22 cellular contexts compared by ENCODE assay signal in the genomic region with DNA sequence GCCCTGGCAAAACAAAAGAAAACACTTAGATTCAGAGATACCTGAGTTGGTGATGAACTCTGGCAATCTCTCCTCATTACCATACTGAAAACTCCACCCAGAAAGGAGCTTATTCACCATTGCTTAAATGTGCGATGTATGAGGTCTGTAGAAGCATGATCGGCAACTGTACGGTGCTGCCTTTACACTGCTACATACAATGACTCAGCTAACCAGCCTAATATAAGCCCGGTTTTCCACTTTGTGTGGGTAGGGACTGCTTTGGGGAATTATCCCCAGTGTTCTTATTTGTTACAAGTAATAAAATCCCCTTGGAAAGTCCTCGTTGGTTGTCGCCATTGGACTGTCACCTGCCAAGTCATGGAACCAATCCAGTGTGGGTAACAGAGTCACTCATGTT. TPM values are rescaled to one million over a fixed set of nuclear protein-coding genes. Genes with fewer than 3 reads are reported as not detected.
DNase-seq lines count a peak whose midpoint lies in the region; ATAC-seq, FAIRE-seq and TF ChIP-seq lines count a peak whose summit lies in the region.
"Had no signal": no experiment of that assay in that cellular context is flagged by ENCODE, and none has a peak within 500 bp of the region (broad histone marks: within the 10 kb centered on the region; RNA-seq: fewer than 3 reads in every experiment).

No MANE protein-coding gene starts in this region.

- no peak for TF ChIP-seq CTCF in H1 (IDR thresholded peaks at IDR 0.05; ENCODE audit: control extremely low read depth in 1 of 3, insufficient read depth in 1 of 3, low read depth in 1 of 3, low read length in 3 of 3)

- no peak for ATAC-seq in GM21576 (IDR thresholded peaks at IDR 0.05; ENCODE audit: unreplicated experiment)
- ATAC-seq: Right ventricle myocardium inferior had no signal

- no peak overlapping the region for H2AK5ac ChIP-seq in H1 (ENCODE audit: low read depth, low read length)

- DNase-seq in activated T-cell treated with anti-CD3 and anti-CD28 coated beads, Interleukin-2, amount 50 U/mL, for 24 hours: no peak
- DNase-seq in activated T-cell treated with anti-CD3 and anti-CD28 coated beads, Interleukin-2, amount 50 U/mL, for 48 hours: no peak
- DNase-seq in Daoy (ENCODE audit: low read depth): peak; percentile 4
- DNase-seq in MG63: no peak
- DNase-seq in H1 (ENCODE audit: low read depth in 1 of 2, low spot score in 2 of 2): no peak
- no peak for DNase-seq in NCI-H2029 treated with DMSO at 0.1 percent for 48 hours (lab: John Stamatoyannopoulos, UW)
- DNase-seq in Karpas-422: no peak
- DNase-seq: C1 segment of cervical spinal cord, DMS79, NCI-H1092 treated with DMSO at 0.1 percent for 48 hours, NCI-H146, NCI-H2081, NCI-H2171 treated with DMSO at 0.1 percent for 48 hours, NCI-H446 treated with DMSO at 0.1 percent for 48 hours, NCI-H69, Peyer's patch had no signal

- no peak overlapping the region for H3K23ac ChIP-seq in H1 (ENCODE audit: insufficient read length)

- H2AFZ ChIP-seq in H1 (ENCODE audit: low read length) (0 out of 2 replicates have a peak overlapping the region, but pooled peaks have one; percentile 18), Karpas-422 (ENCODE audit: low read length) (no peak overlapping the region)

- peak overlapping the region; percentile 15 for H3K27ac Mint-ChIP-seq in activated T-cell treated with anti-CD3 and anti-CD28 coated beads, Interleukin-2, amount 50 U/mL, for 24 hours
- H3K27ac Mint-ChIP-seq: IgD-negative memory B cell had no signal

- no peak for TF ChIP-seq EP300 in H1 (IDR thresholded peaks at IDR 0.05; ENCODE audit: borderline replicate concordance in 1 of 2, low read depth in 2 of 2, low read length in 2 of 2)

- H4K20me1 ChIP-seq in H1 (replicated peaks in 1 of 2; ENCODE audit: control insufficient read depth in 1 of 2, insufficient read depth in 2 of 2, low read length in 2 of 2) (no peaks in the 10 kb centered on the region), Karpas-422 (ENCODE audit: insufficient read depth, low read depth, low read length) (no peaks in the 10 kb centered on the region)

- H3K27me3 Mint-ChIP-seq in activated T-cell treated with anti-CD3 and anti-CD28 coated beads, Interleukin-2, amount 50 U/mL, for 24 hours: no peaks in the 10 kb centered on the region

- no peaks in the 10 kb centered on the region for H3K4me1 ChIP-seq in H1 (replicated peaks in 1 of 4; ENCODE audit: control insufficient read depth in 3 of 4, insufficient read depth in 4 of 4, low read length in 3 of 4)
- H3K4me1 ChIP-seq in Karpas-422 (ENCODE audit: low read length): no peaks in the 10 kb centered on the region
- H3K4me1 ChIP-seq: HAP-1, Peyer's patch had no signal

- H3K36me3 Mint-ChIP-seq in activated T-cell treated with anti-CD3 and anti-CD28 coated beads, Interleukin-2, amount 50 U/mL, for 24 hours (ENCODE audit: low read depth): no peaks in the 10 kb centered on the region
- H3K36me3 Mint-ChIP-seq: IgD-negative memory B cell had no signal

- WGBS in H1 (ENCODE audit: extremely low coverage in 1 of 2, insufficient coverage in 1 of 2, insufficient read length in 1 of 2, insufficient replicate concordance in 2 of 2, low coverage in 1 of 2, low lambda C conversion rate in 2 of 2, missing lambda C conversion rate in 1 of 2), 2 experiments: 99% methylated on average over 6 of the region's 6 CpGs; no CpG with 5 or more reads in 1 of the 2 experiments

- no peak for TF ChIP-seq POLR2A in H1 (IDR thresholded peaks at IDR 0.05; ENCODE audit: control extremely low read depth in 1 of 2, low read depth in 2 of 2, low read length in 2 of 2)

- H3K18ac ChIP-seq in H1 (ENCODE audit: extremely low read depth, low read length): no peak overlapping the region

- H3K4me2 ChIP-seq in H1 (ENCODE audit: insufficient read depth in 1 of 2, low read depth in 2 of 2, low read length in 2 of 2) (no peak overlapping the region), Karpas-422 (ENCODE audit: low read depth, low read length, poor library complexity, severe bottlenecking) (no peak overlapping the region)

- no peak for FAIRE-seq in H1 (lab: Jason Lieb, UNC)
- FAIRE-seq: D721Med had no signal

- no peak overlapping the region for H4K8ac ChIP-seq in H1 (ENCODE audit: extremely low read depth, insufficient read depth, low read length)

- no peaks in the 10 kb centered on the region for H3K23me2 ChIP-seq in H1 (ENCODE audit: low read depth, low read length)

- no peak overlapping the region for H2BK120ac ChIP-seq in H1 (replicated peaks; ENCODE audit: low read depth, low read length)

- H4K91ac ChIP-seq in H1 (replicated peaks; ENCODE audit: insufficient read length, low read length): no peak overlapping the region

- no peak overlapping the region for H4K5ac ChIP-seq in H1 (ENCODE audit: insufficient read length, low read depth, low read length)

- H2BK12ac ChIP-seq in H1 (ENCODE audit: low read depth, low read length): no peak overlapping the region

- TF ChIP-seq RAD21 in H1 (IDR thresholded peaks at IDR 0.05 in 1 of 2, conservative IDR thresholded peaks at IDR 0.05 in 1 of 2; ENCODE audit: low read depth in 2 of 2, low read length in 2 of 2): no peak

- no peaks in the 10 kb centered on the region for H3K9me2 ChIP-seq in Karpas-422 (replicated peaks; ENCODE audit: insufficient read depth, low read length)

- no peak overlapping the region for H3K14ac ChIP-seq in H1 (ENCODE audit: insufficient read length)

- POLR2A ChIA-PET in H1 (lab: Charles Lee; ENCODE audit: partially characterized antibody): interaction anchor here (0.6 kb wide), 1 partner anchor 1208 kb away, joined by 3 read pairs; no protein-coding TSS in a partner anchor

- no peak overlapping the region for H2BK15ac ChIP-seq in H1 (ENCODE audit: low read length)

- CTCF ChIA-PET in H1 (lab: Charles Lee; ENCODE audit: partially characterized antibody): no interaction called here

- no peak overlapping the region for H3K4me3 Mint-ChIP-seq in activated T-cell treated with anti-CD3 and anti-CD28 coated beads, Interleukin-2, amount 50 U/mL, for 24 hours

- no peak overlapping the region for H3K56ac ChIP-seq in H1 (replicated peaks; ENCODE audit: insufficient read length, low read depth, low read length)

- H3K9ac ChIP-seq in H1 (replicated peaks in 1 of 4; ENCODE audit: extremely low read depth in 1 of 4, low read depth in 3 of 4, low read length in 3 of 4): no peak overlapping the region
- H3K9ac ChIP-seq in Karpas-422 (ENCODE audit: low read length): no peak overlapping the region

- H2BK20ac ChIP-seq in H1 (ENCODE audit: low read length): no peak overlapping the region

- H3K9me3 ChIP-seq in MG63: no peaks in the 10 kb centered on the region
- H3K9me3 ChIP-seq in H1 (ENCODE audit: insufficient read depth in 2 of 2, low read depth in 1 of 2, low read length in 1 of 2): no peaks in the 10 kb centered on the region
- no peaks in the 10 kb centered on the region for H3K9me3 ChIP-seq in Karpas-422 (ENCODE audit: low read length)
- H3K9me3 ChIP-seq: HAP-1, Peyer's patch had no signal

- no peaks in the 10 kb centered on the region for H3K27me3 ChIP-seq in MG63
- no peaks in the 10 kb centered on the region; a peak in 1 of 7 replicates for H3K27me3 ChIP-seq in H1 (replicated peaks in 1 of 4; ENCODE audit: control insufficient read depth in 3 of 4, extremely low read depth in 1 of 4, insufficient read depth in 3 of 4, low read length in 3 of 4)
- no peaks in the 10 kb centered on the region for H3K27me3 ChIP-seq in Karpas-422 (ENCODE audit: low read length)
- H3K27me3 ChIP-seq: Peyer's patch had no signal

- no peaks in the 10 kb centered on the region for H3K79me2 ChIP-seq in H1 (ENCODE audit: control insufficient read depth in 1 of 2, insufficient read depth in 2 of 2, low read length in 2 of 2)
- no peaks in the 10 kb centered on the region for H3K79me2 ChIP-seq in Karpas-422 (ENCODE audit: low read length)

- H2BK5ac ChIP-seq in H1 (ENCODE audit: low read depth, low read length): no peak overlapping the region

- H3K4me3 ChIP-seq in MG63: peak overlapping the region; percentile 22
- no peak overlapping the region for H3K4me3 ChIP-seq in H1 (ENCODE audit: extremely low read depth in 1 of 4, insufficient read depth in 2 of 4, low read depth in 3 of 4, low read length in 4 of 4)
- no peak overlapping the region for H3K4me3 ChIP-seq in Karpas-422 (ENCODE audit: low read length)
- H3K4me3 ChIP-seq: HAP-1, Peyer's patch had no signal

- H3K27ac ChIP-seq in H1 (ENCODE audit: low read depth, low read length) (no peak overlapping the region), Karpas-422 (ENCODE audit: low read length) (no peak overlapping the region)
- H3K27ac ChIP-seq: HL-60, Peyer's patch had no signal

- no peaks in the 10 kb centered on the region for H3K79me1 ChIP-seq in H1 (ENCODE audit: low read depth, low read length)

- H3K4ac ChIP-seq in H1 (replicated peaks; ENCODE audit: insufficient read length, low read depth, low read length): no peak overlapping the region

- peaks cover 10% of the 10 kb centered on the region for H3K4me1 Mint-ChIP-seq in activated T-cell treated with anti-CD3 and anti-CD28 coated beads, Interleukin-2, amount 50 U/mL, for 24 hours (ENCODE audit: low read depth)

- H3K36me3 ChIP-seq in MG63 (no peaks in the 10 kb centered on the region), H1 (ENCODE audit: control insufficient read depth in 2 of 4, insufficient read depth in 4 of 4, low read length in 3 of 4) (no peaks in the 10 kb centered on the region), Karpas-422 (ENCODE audit: insufficient read depth, low read length) (no peaks in the 10 kb centered on the region)
- H3K36me3 ChIP-seq: HAP-1, Peyer's patch had no signal

- H3K9me3 Mint-ChIP-seq in activated T-cell treated with anti-CD3 and anti-CD28 coated beads, Interleukin-2, amount 50 U/mL, for 24 hours: no peaks in the 10 kb centered on the region
- H3K9me3 Mint-ChIP-seq: IgD-negative memory B cell had no signal

TF ChIP-seq in H1, 55 proteins besides CTCF, POLR2A, EP300 and RAD21 (continues in another document):
- TF ChIP-seq TAF7 (optimal IDR thresholded peaks at IDR 0.05; ENCODE audit: borderline replicate concordance, low read depth, low read length) (no peak), GTF2F1 (IDR thresholded peaks at IDR 0.05; ENCODE audit: borderline replicate concordance, low read depth, low read length) (no peak), RXRA (IDR thresholded peaks at IDR 0.05; ENCODE audit: insufficient read depth, low read depth, low read length) (no peak)

RNA-seq across cellular contexts. Expression of a gene that starts 23.6 kb away (rescaled TPM):
- total RNA-seq in Daoy (2014; rRNA removed; shearing (Covaris generic)): 31.3 and 35.3 TPM in 2 replicates
- total RNA-seq in MG63 (2014; rRNA removed; shearing (Covaris generic); ENCODE audit: low replicate concordance): 23.5 and 30.8 TPM in 2 replicates
- total RNA-seq in H1 (2021; fragmentation: NEBNext Ultra II Directional; extraction: Animal tissue kit (Norgen Biotek cat#: 25700)): 39.0 and 41.6 TPM in 2 replicates
- polyA plus RNA-seq in H1 (2011; rRNA removed): 14.4 and 21.4 TPM in 2 replicates
- polyA plus RNA-seq in H1 (2011; cell fraction: cytosol; rRNA removed): 19.1 TPM
- 13.6 TPM for polyA plus RNA-seq in H1 (2011; cell fraction: nucleus; rRNA removed)
- polyA plus RNA-seq in H1 (2012, experiment 1 of 2): 13.3 to 28.2 TPM (median 17.4 TPM) in 4 replicates
- 1.8 TPM for polyA plus RNA-seq in H1 (2012, experiment 2 of 2)
- polyA plus RNA-seq in H1 (2013, experiment 1 of 2): 19.3 TPM
- 19.1 TPM for polyA plus RNA-seq in H1 (2013, experiment 2 of 2)
- polyA minus RNA-seq in H1 (2011; rRNA and poly(A)+ RNA removed): 41.9 and 63.2 TPM in 2 replicates
- polyA minus RNA-seq in H1 (2011; cell fraction: cytosol; rRNA and poly(A)+ RNA removed): 24.5 TPM
- polyA minus RNA-seq in H1 (2011; cell fraction: nucleus; rRNA and poly(A)+ RNA removed): 66.5 TPM
- total RNA-seq in Karpas-422 (2014; rRNA removed; shearing (Covaris generic); ENCODE audit: low replicate concordance): 69.8 and 135 TPM in 2 replicates
